In genomic region chr3:22606938-22607337, GRCh38 we compare ENCODE assay signal across 19 cellular contexts.
DNase-seq lines count a peak whose midpoint lies in the region; ATAC-seq and TF ChIP-seq lines count a peak whose summit lies in the region.
"Had no signal": no experiment of that assay in that cellular context is flagged by ENCODE, and none has a peak within 500 bp of the region (broad histone marks: within the 10 kb centered on the region; RNA-seq: fewer than 3 reads in every experiment).

No MANE protein-coding gene starts in this region.

- CTCF ChIA-PET in RWPE1 (lab: Yijun Ruan, JAX) = no interaction called here

- H3K27me3 Mint-ChIP-seq in nephron progenitor cell (ENCODE audit: low read depth, poor library complexity) = no peaks in the 10 kb centered on the region

- H3K4me1 Mint-ChIP-seq in nephron progenitor cell = no peaks in the 10 kb centered on the region

- ATAC-seq in GM21619 (IDR thresholded peaks at IDR 0.05; ENCODE audit: unreplicated experiment) = no peak
- ATAC-seq: Panc1 had no signal

- H3K4me3 Mint-ChIP-seq in nephron progenitor cell = no peak overlapping the region

- H3K27ac ChIP-seq in RWPE1 = no peak overlapping the region
- H3K27ac ChIP-seq: SK-N-MC had no signal

- H3K36me3 Mint-ChIP-seq in nephron progenitor cell (ENCODE audit: low read depth) = no peaks in the 10 kb centered on the region

- no peak overlapping the region for H3K4me3 ChIP-seq in fibroblast of mammary gland (ENCODE audit: control insufficient read depth, low read depth, low read length)
- H3K4me3 ChIP-seq: SK-N-MC had no signal

- POLR2A ChIA-PET in RWPE1 (lab: Yijun Ruan, JAX; ENCODE audit: low non-redundant PET) = no interaction called here

- DNase-seq in NCI-H82 (lab: John Stamatoyannopoulos, UW) (peak; percentile 1), NCI-H82 treated with DMSO at 0.1 percent for 48 hours (lab: John Stamatoyannopoulos, UW; ENCODE audit: unreplicated experiment) (no peak), RWPE1 (ENCODE audit: low spot score) (peak; percentile 4), fibroblast of mammary gland (ENCODE audit: low read depth) (peak; percentile 2), nephron progenitor cell (no peak), GM19238 (ENCODE audit: insufficient read length, low spot score) (no peak)
- DNase-seq in activated T-cell treated with anti-CD3 and anti-CD28 coated beads, Interleukin-2, amount 50 U/mL, for 1 hour = no peak
- DNase-seq: IMR-90, KG1, NCI-H1092, NCI-H1417 treated with DMSO at 0.1 percent for 48 hours, NCI-H1694 treated with DMSO at 0.1 percent for 48 hours, NCI-H2081, NCI-H446, NCI-H524 treated with DMSO at 0.1 percent for 48 hours, SIG-M5 had no signal

- no peak for TF ChIP-seq CTCF in RWPE1 (conservative IDR thresholded peaks at IDR 0.05; ENCODE audit: low read depth)
- TF ChIP-seq CTCF in fibroblast of mammary gland (conservative IDR thresholded peaks at IDR 0.05; ENCODE audit: control insufficient read depth, insufficient read depth, low read depth, low read length) = no peak
- TF ChIP-seq CTCF in nephron progenitor cell (IDR thresholded peaks at IDR 0.05) = no peak

- H3K27ac Mint-ChIP-seq in nephron progenitor cell = peak overlapping the region; percentile 24

- no peaks in the 10 kb centered on the region for H3K9me3 Mint-ChIP-seq in nephron progenitor cell

Comparison
In these comparisons a context has a peak if more than half of its experiments do, and no peak if none do; other contexts are left out.
1. DNase-seq: peak in NCI-H82 (single experiment), RWPE1 (single experiment) and fibroblast of mammary gland (single experiment); none in NCI-H82 treated with DMSO at 0.1 percent for 48 hours (single experiment), nephron progenitor cell (single experiment), GM19238 (single experiment) and activated T-cell treated with anti-CD3 and anti-CD28 coated beads, Interleukin-2, amount 50 U/mL, for 1 hour (single experiment).